Comparison of ENCODE assay signal across 13 cellular contexts in genomic region chr12:130428116-130428515, GRCh38.
"Had no signal": no experiment of that assay in that cellular context is flagged by ENCODE, and none has a peak within 500 bp of the region (broad histone marks: within the 10 kb centered on the region; RNA-seq: fewer than 3 reads in every experiment).

No MANE protein-coding gene starts in this region.

- H3K27ac ChIP-seq: hepatocyte, ovary, skin epidermis, thyroid gland had no signal

- H3K27ac Mint-ChIP-seq: activated CD4-positive, alpha-beta memory T cell treated with anti-CD3 and anti-CD28 coated beads, Interleukin-2, amount 10 ng/mL, durations not matched to agents 7 days and 5 days; activated naive CD8-positive, alpha-beta T cell treated with anti-CD3 and anti-CD28 coated beads, Interleukin-2, amount 10 ng/mL, durations not matched to agents 7 days and 5 days had no signal

- H3K4me3 Mint-ChIP-seq: activated CD4-positive, alpha-beta memory T cell treated with anti-CD3 and anti-CD28 coated beads, Interleukin-2, amount 10 ng/mL, durations not matched to agents 7 days and 5 days; activated naive CD8-positive, alpha-beta T cell treated with anti-CD3 and anti-CD28 coated beads, Interleukin-2, amount 10 ng/mL, durations not matched to agents 7 days and 5 days; naive B cell had no signal

- H3K4me1 ChIP-seq: thyroid gland had no signal

- H3K36me3 ChIP-seq: ovary, thyroid gland had no signal

- H3K9me3 Mint-ChIP-seq: activated naive CD8-positive, alpha-beta T cell treated with anti-CD3 and anti-CD28 coated beads, Interleukin-2, amount 10 ng/mL, durations not matched to agents 7 days and 5 days had no signal

- H3K9me3 ChIP-seq: ovary, thyroid gland had no signal

- H3K4me3 ChIP-seq: hepatocyte, ovary, skin epidermis, thyroid gland had no signal

- H3K4me1 Mint-ChIP-seq: activated CD4-positive, alpha-beta memory T cell treated with anti-CD3 and anti-CD28 coated beads, Interleukin-2, amount 10 ng/mL, durations not matched to agents 7 days and 5 days; activated naive CD8-positive, alpha-beta T cell treated with anti-CD3 and anti-CD28 coated beads, Interleukin-2, amount 10 ng/mL, durations not matched to agents 7 days and 5 days; naive B cell had no signal

- H3K27me3 ChIP-seq: hepatocyte, ovary, thyroid gland had no signal

- H3K27me3 Mint-ChIP-seq: activated CD4-positive, alpha-beta memory T cell treated with anti-CD3 and anti-CD28 coated beads, Interleukin-2, amount 10 ng/mL, durations not matched to agents 7 days and 5 days; activated naive CD8-positive, alpha-beta T cell treated with anti-CD3 and anti-CD28 coated beads, Interleukin-2, amount 10 ng/mL, durations not matched to agents 7 days and 5 days; naive B cell had no signal

- H3K36me3 Mint-ChIP-seq: activated naive CD8-positive, alpha-beta T cell treated with anti-CD3 and anti-CD28 coated beads, Interleukin-2, amount 10 ng/mL, durations not matched to agents 7 days and 5 days; naive B cell had no signal

- DNase-seq: activated CD4-positive, alpha-beta memory T cell treated with anti-CD3 and anti-CD28 coated beads, Interleukin-2, amount 10 ng/mL, durations not matched to agents 7 days and 5 days; activated CD4-positive, CD25-positive, alpha-beta regulatory T cell treated with anti-CD3 and anti-CD28 coated beads, Interleukin-2, amount 50 U/mL, for 72 hours; activated naive CD8-positive, alpha-beta T cell treated with anti-CD3 and anti-CD28 coated beads, Interleukin-2, amount 10 ng/mL, durations not matched to agents 7 days and 5 days; cerebellar nuclear complex; dermis blood vessel endothelial cell; erythroblast; midbrain; naive B cell; SW 1271; thyroid gland had no signal
